Comparison of ENCODE assay signal across 10 cellular contexts in genomic region chr10:45460235-45460878, GRCh38.
DNase-seq lines count a peak whose midpoint lies in the region; ATAC-seq, FAIRE-seq and TF ChIP-seq lines count a peak whose summit lies in the region.
"Had no signal": no experiment of that assay in that cellular context is flagged by ENCODE, and none has a peak within 500 bp of the region (broad histone marks: within the 10 kb centered on the region; RNA-seq: fewer than 3 reads in every experiment).

No MANE protein-coding gene starts in this region.

- no peak for TF ChIP-seq CTCF in OCI-LY7 (conservative IDR thresholded peaks at IDR 0.05; ENCODE audit: low read length)

- H3K9me2 ChIP-seq in OCI-LY7 (ENCODE audit: insufficient read depth, low read length): no peaks in the 10 kb centered on the region

- peak overlapping the region; percentile 97 for H3K4me2 ChIP-seq in OCI-LY7 (ENCODE audit: low read length)

- TF ChIP-seq POLR2A in GM12891 (IDR thresholded peaks at IDR 0.05; ENCODE audit: low read depth, low read length): no peak

- H3K4me1 ChIP-seq in OCI-LY7 (ENCODE audit: insufficient read depth, low read length, poor library complexity, severe bottlenecking) (peaks cover 57% of the 10 kb centered on the region), right cardiac atrium (ENCODE audit: control insufficient read depth, insufficient read depth, low read length) (peaks cover 3% of the 10 kb centered on the region)
- H3K4me1 ChIP-seq: vagina had no signal

- H3K9me3 ChIP-seq in OCI-LY7 (ENCODE audit: low read length) (no peaks in the 10 kb centered on the region), right cardiac atrium (ENCODE audit: control insufficient read depth, low read length) (no peaks in the 10 kb centered on the region)
- H3K9me3 ChIP-seq: vagina had no signal

- H3K27ac ChIP-seq in OCI-LY7 (ENCODE audit: low read depth, low read length, poor library complexity, severe bottlenecking): peak overlapping the region; percentile 95
- H3K27ac ChIP-seq in right cardiac atrium (ENCODE audit: low read length): no peak overlapping the region
- H3K27ac ChIP-seq: vagina had no signal

- H3K36me3 ChIP-seq in OCI-LY7 (ENCODE audit: insufficient read depth, low read length): peaks cover 16% of the 10 kb centered on the region; the same call in 1 of the 2 replicates

- H3K79me2 ChIP-seq in OCI-LY7 (ENCODE audit: insufficient read depth, low read depth, low read length): peaks cover 12% of the 10 kb centered on the region; the same call in 1 of the 2 replicates

- intact Hi-C loops in OCI-LY7 (cut with micrococcal nuclease; ENCODE audit: unreplicated experiment): loop anchor here (1.0 to 10.0 kb wide), 5 partner anchors 210 to 484 kb away; partner anchors contain the start of genes WASHC2C and ZNF22
- intact Hi-C loops in right cardiac atrium (cut with DNase I): loop anchor here in 2 of 4 donors (10.0 kb wide), 2 partner anchors 134 to 214 kb away; partner anchors contain the start of gene ZFAND4 (in 1 of the 2)

- no peaks in the 10 kb centered on the region for H3K27me3 ChIP-seq in right cardiac atrium (ENCODE audit: control insufficient read depth, insufficient read depth)
- H3K27me3 ChIP-seq: vagina had no signal

- DNase-seq in GM12891 (ENCODE audit: insufficient read length, low spot score) (no peak), OCI-LY7 (ENCODE audit: low spot score) (peak; percentile 67), right cardiac atrium (no peak), foreskin melanocyte (no peak), COR-L47 (lab: John Stamatoyannopoulos, UW) (no peak), HEK293T (ENCODE audit: extremely low spot score) (no peak)
- DNase-seq: stimulated activated CD4-positive, alpha-beta T cell treated with anti-CD3 and anti-CD28 coated beads, Interleukin-2, amount 100 ng/mL, for 24 hours had no signal

- CTCF ChIA-PET in OCI-LY7 (lab: Charles Lee; ENCODE audit: unreplicated experiment) (no interaction called here), HEK293T (lab: Yijun Ruan, JAX) (no interaction called here)

- POLR2A ChIA-PET in OCI-LY7 (lab: Charles Lee) (interaction anchor here (0.6 to 3.6 kb wide), 20 partner anchors 10 to 212 kb away, joined by 3 to 31 read pairs (median 4); partner anchors contain the start of gene ZFAND4), HEK293T (lab: Yijun Ruan, JAX) (no interaction called here)

- WGBS in right cardiac atrium: 81% methylated on average over 6 of the region's 6 CpGs

- peak overlapping the region; percentile 69 for H3K4me3 ChIP-seq in OCI-LY7 (ENCODE audit: low read depth, low read length, poor library complexity, severe bottlenecking)
- no peak overlapping the region for H3K4me3 ChIP-seq in right cardiac atrium (ENCODE audit: low read length)
- H3K4me3 ChIP-seq: vagina had no signal

- ATAC-seq in GM19468 (IDR thresholded peaks at IDR 0.05; ENCODE audit: extremely low read depth, unreplicated experiment) (peak; percentile 17), HG03066 (IDR thresholded peaks at IDR 0.05; ENCODE audit: low read depth, unreplicated experiment) (peak; percentile 41), right cardiac atrium (no peak)

- no peaks in the 10 kb centered on the region for H4K20me1 ChIP-seq in OCI-LY7 (ENCODE audit: insufficient read depth, low read length)

- BruUV-seq in OCI-LY7 (replicated peaks; lab: Mats Ljungman, UMichigan): no TSS peak

- peak overlapping the region; percentile 79 for H2AFZ ChIP-seq in OCI-LY7 (ENCODE audit: low read length)

- FAIRE-seq in GM12891 (lab: Jason Lieb, UNC): no peak

TF ChIP-seq in GM12891, 5 proteins besides CTCF, POLR2A, EP300 and RAD21:
- peak; percentile 64 for TF ChIP-seq SPI1 (IDR thresholded peaks at IDR 0.05; ENCODE audit: low read depth, low read length)
- TF ChIP-seq POLR2AphosphoS5 (IDR thresholded peaks at IDR 0.05; ENCODE audit: low read depth, low read length): no peak
- no peak; the same call in 1 of the 2 replicates for TF ChIP-seq TAF1 (IDR thresholded peaks at IDR 0.05; ENCODE audit: low read depth, low read length)
- no peak for TF ChIP-seq PAX5 (IDR thresholded peaks at IDR 0.05; ENCODE audit: insufficient read depth, low read length, severe bottlenecking)
- 0 out of 2 replicates have a peak, but pooled peaks have one; percentile 29 for TF ChIP-seq POU2F2 (IDR thresholded peaks at IDR 0.05; ENCODE audit: low read depth, low read length)

TF ChIP-seq in HEK293T, 16 proteins besides CTCF, POLR2A, EP300 and RAD21:
- TF ChIP-seq ZNF384 (IDR thresholded peaks at IDR 0.05) (no peak), CTBP1 (IDR thresholded peaks at IDR 0.05; ENCODE audit: borderline replicate concordance) (no peak), FOXA1 (IDR thresholded peaks at IDR 0.05) (no peak), ARNT (IDR thresholded peaks at IDR 0.05) (no peak), ELF4 (IDR thresholded peaks at IDR 0.05) (no peak), LEF1 (IDR thresholded peaks at IDR 0.05; ENCODE audit: borderline replicate concordance) (no peak), BHLHE40 (IDR thresholded peaks at IDR 0.05; ENCODE audit: borderline replicate concordance) (no peak), PKNOX1 (IDR thresholded peaks at IDR 0.05) (no peak), HDGF (IDR thresholded peaks at IDR 0.05; ENCODE audit: borderline replicate concordance) (no peak), SP1 (IDR thresholded peaks at IDR 0.05) (no peak), TARDBP (IDR thresholded peaks at IDR 0.05) (no peak), FOXK2 (IDR thresholded peaks at IDR 0.05) (no peak), L3MBTL2 (conservative IDR thresholded peaks at IDR 0.05) (no peak), FOXM1 (IDR thresholded peaks at IDR 0.05; ENCODE audit: borderline replicate concordance) (no peak), NFRKB (IDR thresholded peaks at IDR 0.05) (no peak)

Comparison
In these comparisons a context has a peak if more than half of its experiments do, and no peak if none do; other contexts are left out.
1. ATAC-seq: peak in GM19468 (single experiment) and HG03066 (single experiment); none in right cardiac atrium (0 of 2).